Comparison of ENCODE assay signal across 8 cellular contexts in the genomic region with DNA sequence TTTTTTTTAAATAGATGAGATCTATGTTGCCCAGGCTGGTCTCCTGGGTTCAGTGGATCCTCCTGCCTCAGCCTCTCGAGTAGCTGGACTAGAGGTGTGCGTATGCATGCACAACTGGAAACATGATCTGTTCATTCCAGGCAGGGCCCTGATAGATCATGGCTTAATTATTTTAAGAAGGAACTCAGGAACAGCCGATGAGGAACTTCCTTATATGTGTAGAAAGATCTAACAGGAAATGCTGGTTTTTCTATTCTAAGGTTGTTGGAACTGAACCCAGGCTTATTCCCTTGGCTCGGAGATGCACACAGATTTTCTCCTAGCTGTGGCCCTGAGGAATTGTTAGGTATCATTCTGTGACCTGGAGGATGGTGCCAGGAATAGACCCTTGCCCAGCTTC. TPM values are rescaled to one million over a fixed set of nuclear protein-coding genes. Genes with fewer than 3 reads are reported as not detected.
A peak's percentile ranks its signal among the peaks of the same experiment; 100 is the strongest.
DNase-seq lines count a peak whose midpoint lies in the region; ATAC-seq, FAIRE-seq and TF ChIP-seq lines count a peak whose summit lies in the region.
"Had no signal": no experiment of that assay in that cellular context is flagged by ENCODE, and none has a peak within 500 bp of the region (broad histone marks: within the 10 kb centered on the region; RNA-seq: fewer than 3 reads in every experiment).

No MANE protein-coding gene starts in this region.

- no peak for FAIRE-seq in kidney (lab: Jason Lieb, UNC)

- H3K36me3 ChIP-seq in kidney (ENCODE audit: control insufficient read depth in 1 of 2, insufficient read depth in 2 of 2, low read length in 2 of 2), result peaks cover 0 to 2% of the 10 kb centered on the region in 2 donors

- H3K4me1 Mint-ChIP-seq in stimulated activated memory B cell treated with anti-CD40 and anti-IgM and Interleukin-4, amounts not matched to agents 10 μg/mL and 1 μg/mL and 100 μg/mL, for 72 hours, result peaks cover 59% of the 10 kb centered on the region
- peaks cover 63% of the 10 kb centered on the region for H3K4me1 Mint-ChIP-seq in activated CD4-positive, alpha-beta T cell treated with anti-CD3 and anti-CD28 coated beads, Interleukin-2, amount 10 ng/mL, durations not matched to agents 7 days and 5 days
- peaks cover 27 to 46% of the 10 kb centered on the region in 2 donors for H3K4me1 Mint-ChIP-seq in effector memory CD8-positive, alpha-beta T cell (ENCODE audit: low read depth in 2 of 2)

- peaks cover 29 to 32% of the 10 kb centered on the region in 2 donors for H3K4me1 ChIP-seq in kidney (ENCODE audit: control insufficient read depth in 1 of 2, insufficient read depth in 1 of 2, low read depth in 1 of 2, low read length in 2 of 2)

- peak overlapping the region; percentile 65 to 81 for H3K27ac ChIP-seq in kidney (ENCODE audit: low read depth in 2 of 2, low read length in 2 of 2)

- H3K9ac ChIP-seq in kidney (ENCODE audit: low read length in 2 of 2), result peak overlapping the region in 1 of 2 donors; percentile 17
- H3K9ac ChIP-seq: KMS-11 had no signal

- no peak overlapping the region for H3K4me3 ChIP-seq in kidney (ENCODE audit: low read length in 2 of 2)

- no peak for TF ChIP-seq CTCF in kidney (IDR thresholded peaks at IDR 0.05; ENCODE audit: borderline replicate concordance, extremely low read depth, insufficient read depth)

- H3K36me3 Mint-ChIP-seq in stimulated activated memory B cell treated with anti-CD40 and anti-IgM and Interleukin-4, amounts not matched to agents 10 μg/mL and 1 μg/mL and 100 μg/mL, for 72 hours, result peaks cover 53% of the 10 kb centered on the region
- H3K36me3 Mint-ChIP-seq in activated CD4-positive, alpha-beta T cell treated with anti-CD3 and anti-CD28 coated beads, Interleukin-2, amount 10 ng/mL, durations not matched to agents 7 days and 5 days (ENCODE audit: low read depth), result peaks cover 44% of the 10 kb centered on the region
- H3K36me3 Mint-ChIP-seq in effector memory CD8-positive, alpha-beta T cell (ENCODE audit: insufficient read depth), result peaks cover 25% of the 10 kb centered on the region

- no peaks in the 10 kb centered on the region for H3K9me3 ChIP-seq in kidney (ENCODE audit: control insufficient read depth in 1 of 2, low read length in 2 of 2)

- no peak overlapping the region for H3K4me3 Mint-ChIP-seq in stimulated activated memory B cell treated with anti-CD40 and anti-IgM and Interleukin-4, amounts not matched to agents 10 μg/mL and 1 μg/mL and 100 μg/mL, for 72 hours
- no peak overlapping the region for H3K4me3 Mint-ChIP-seq in activated CD4-positive, alpha-beta T cell treated with anti-CD3 and anti-CD28 coated beads, Interleukin-2, amount 10 ng/mL, durations not matched to agents 7 days and 5 days
- H3K4me3 Mint-ChIP-seq in effector memory CD8-positive, alpha-beta T cell, result no peak overlapping the region

- intact Hi-C loops in kidney (cut with DNase I), result no loop called here

- H3K27ac Mint-ChIP-seq in stimulated activated memory B cell treated with anti-CD40 and anti-IgM and Interleukin-4, amounts not matched to agents 10 μg/mL and 1 μg/mL and 100 μg/mL, for 72 hours, result peak overlapping the region; percentile 48
- H3K27ac Mint-ChIP-seq in activated CD4-positive, alpha-beta T cell treated with anti-CD3 and anti-CD28 coated beads, Interleukin-2, amount 10 ng/mL, durations not matched to agents 7 days and 5 days, result no peak overlapping the region
- no peak overlapping the region for H3K27ac Mint-ChIP-seq in effector memory CD8-positive, alpha-beta T cell

- DNase-seq in KBM-7, result peak; percentile 49
- DNase-seq in UCSD-AML1 (lab: John Stamatoyannopoulos, UW; ENCODE audit: unreplicated experiment), result peak; percentile 19
- DNase-seq in kidney, result no peak
- no peak for DNase-seq in activated CD4-positive, alpha-beta T cell treated with anti-CD3 and anti-CD28 coated beads, Interleukin-2, amount 10 ng/mL, durations not matched to agents 7 days and 5 days
- DNase-seq in effector memory CD8-positive, alpha-beta T cell, result no peak

- in situ Hi-C loops in KBM-7 (cut with MboI; ENCODE audit: low pct_unique_long_range_greater_than_20kb, low sequenced_read_pairs), result no loop called here

- POLR2A ChIA-PET in activated CD4-positive, alpha-beta T cell treated with anti-CD3 and anti-CD28 coated beads, Interleukin-2, amount 10 ng/mL, durations not matched to agents 7 days and 5 days (lab: Charles Lee), result no interaction called here

- no peak for ATAC-seq in stimulated activated memory B cell treated with anti-CD40 and anti-IgM and Interleukin-4, amounts not matched to agents 10 μg/mL and 1 μg/mL and 100 μg/mL, for 72 hours
- no peak for ATAC-seq in GM18519 (IDR thresholded peaks at IDR 0.05; ENCODE audit: low FRiP score, unreplicated experiment)
- no peak for ATAC-seq in effector memory CD8-positive, alpha-beta T cell (replicated peaks)

- no peaks in the 10 kb centered on the region for H3K27me3 Mint-ChIP-seq in stimulated activated memory B cell treated with anti-CD40 and anti-IgM and Interleukin-4, amounts not matched to agents 10 μg/mL and 1 μg/mL and 100 μg/mL, for 72 hours
- no peaks in the 10 kb centered on the region for H3K27me3 Mint-ChIP-seq in activated CD4-positive, alpha-beta T cell treated with anti-CD3 and anti-CD28 coated beads, Interleukin-2, amount 10 ng/mL, durations not matched to agents 7 days and 5 days
- no peaks in the 10 kb centered on the region for H3K27me3 Mint-ChIP-seq in effector memory CD8-positive, alpha-beta T cell

- CTCF ChIA-PET in activated CD4-positive, alpha-beta T cell treated with anti-CD3 and anti-CD28 coated beads, Interleukin-2, amount 10 ng/mL, durations not matched to agents 7 days and 5 days (lab: Charles Lee), result interaction anchor here (0.8 to 1.2 kb wide), 2 partner anchors 27 to 146 kb away, joined by 3 read pairs; no protein-coding TSS in a partner anchor

- no peaks in the 10 kb centered on the region for H3K9me3 Mint-ChIP-seq in stimulated activated memory B cell treated with anti-CD40 and anti-IgM and Interleukin-4, amounts not matched to agents 10 μg/mL and 1 μg/mL and 100 μg/mL, for 72 hours
- no peaks in the 10 kb centered on the region for H3K9me3 Mint-ChIP-seq in activated CD4-positive, alpha-beta T cell treated with anti-CD3 and anti-CD28 coated beads, Interleukin-2, amount 10 ng/mL, durations not matched to agents 7 days and 5 days
- no peaks in the 10 kb centered on the region for H3K9me3 Mint-ChIP-seq in effector memory CD8-positive, alpha-beta T cell

RNA-seq across cellular contexts. Expression of gene SPECC1L, which starts 32.4 kb away (rescaled TPM):
- total RNA-seq in kidney, result 65.8 TPM
- polyA plus RNA-seq in kidney (ENCODE audit: insufficient read depth, low read depth, low replicate concordance), result 11.1 TPM
- 10 to 100 TPM; 53.1 to 59.5 TPM for total RNA-seq in activated CD4-positive, alpha-beta T cell treated with anti-CD3 and anti-CD28 coated beads, Interleukin-2, amount 10 ng/mL, durations not matched to agents 7 days and 5 days

RNA-seq across cellular contexts. Expression of gene GGT5, which starts 58.1 kb away (rescaled TPM):
- total RNA-seq in kidney, result 103 TPM
- 63.2 TPM for polyA plus RNA-seq in kidney (ENCODE audit: insufficient read depth, low read depth, low replicate concordance)
- under 1 TPM; 0.10 to 0.35 TPM for total RNA-seq in activated CD4-positive, alpha-beta T cell treated with anti-CD3 and anti-CD28 coated beads, Interleukin-2, amount 10 ng/mL, durations not matched to agents 7 days and 5 days

Comparison
In these comparisons a context has a peak if more than half of its experiments do, and no peak if none do; other contexts are left out.
1. DNase-seq: peak in KBM-7 (single experiment) and UCSD-AML1 (single experiment); none in kidney (single experiment), activated CD4-positive, alpha-beta T cell treated with anti-CD3 and anti-CD28 coated beads, Interleukin-2, amount 10 ng/mL, durations not matched to agents 7 days and 5 days (single experiment) and effector memory CD8-positive, alpha-beta T cell (0 of 3).
2. RNA of gene GGT5, which starts 58.1 kb away (total RNA-seq): 103 TPM in kidney (single experiment); 0.10 to 0.35 TPM in activated CD4-positive, alpha-beta T cell treated with anti-CD3 and anti-CD28 coated beads, Interleukin-2, amount 10 ng/mL, durations not matched to agents 7 days and 5 days; every median in the first group is over 10 times any median in the second.